ENCODE assay signal across 16 cellular contexts in genomic region chr18:8031496-8031895, GRCh38.
DNase-seq lines count a peak whose midpoint lies in the region; ATAC-seq and TF ChIP-seq lines count a peak whose summit lies in the region.
"Had no signal": no experiment of that assay in that cellular context is flagged by ENCODE, and none has a peak within 500 bp of the region (broad histone marks: within the 10 kb centered on the region; RNA-seq: fewer than 3 reads in every experiment).

No MANE protein-coding gene starts in this region.

- CTCF ChIA-PET in IMR-90 (lab: Yijun Ruan, JAX), result no interaction called here

- H3K4me2 ChIP-seq in IMR-90 (ENCODE audit: low read depth, low read length), result no peak overlapping the region
- H3K4me2 ChIP-seq: BLaER1 treated with 17β-estradiol and CSF1 and Interleukin-3, amounts not matched to agents 10 nM and 100 nM had no signal

- no peaks in the 10 kb centered on the region for H4K20me1 ChIP-seq in IMR-90 (ENCODE audit: insufficient read depth, low read length)
- H4K20me1 ChIP-seq: BLaER1 treated with 17β-estradiol and CSF1 and Interleukin-3, amounts not matched to agents 10 nM and 100 nM had no signal

- H3K79me1 ChIP-seq in IMR-90 (ENCODE audit: low read depth in 1 of 2, low read length in 2 of 2), result peaks cover 4% of the 10 kb centered on the region in 2 experiments; a peak in 2 of 4 replicates

- H3K9me3 Mint-ChIP-seq in nephron progenitor cell, result no peaks in the 10 kb centered on the region

- H3K4ac ChIP-seq in IMR-90 (ENCODE audit: low read depth, low read length), result no peak overlapping the region

- no TSS peak for BruUV-seq in IMR-90 (replicated peaks; lab: Mats Ljungman, UMichigan)

- no peak overlapping the region for H3K27ac ChIP-seq in IMR-90 (ENCODE audit: insufficient read depth, low read length)
- H3K27ac ChIP-seq: BLaER1 treated with 17β-estradiol and CSF1 and Interleukin-3, amounts not matched to agents 10 nM and 100 nM had no signal

- no peak overlapping the region for H2AK5ac ChIP-seq in IMR-90 (ENCODE audit: low read depth, low read length)

- H3K36me3 ChIP-seq in IMR-90 (ENCODE audit: control insufficient read depth, insufficient read depth, low read length), result no peaks in the 10 kb centered on the region
- H3K36me3 ChIP-seq: BLaER1 treated with 17β-estradiol and CSF1 and Interleukin-3, amounts not matched to agents 10 nM and 100 nM; HAP-1 had no signal

- H3K36me3 Mint-ChIP-seq in nephron progenitor cell (ENCODE audit: low read depth), result peaks cover 6% of the 10 kb centered on the region
- H3K36me3 Mint-ChIP-seq: CD4-positive, CD25-positive, alpha-beta regulatory T cell had no signal

- intact Hi-C loops in Right ventricle myocardium inferior (cut with DNase I), result no loop called here
- intact Hi-C loops in left cardiac atrium (cut with DNase I), result no loop called here
- intact Hi-C loops in IMR-90 (cut with micrococcal nuclease), result no loop called here

- dilution Hi-C loops in IMR-90 (cut with HindIII; ENCODE audit: low sequenced_read_pairs, unreplicated experiment), result no loop called here

- TF ChIP-seq POLR2A in IMR-90 (IDR thresholded peaks at IDR 0.05; ENCODE audit: low read depth, low read length), result no peak

- no CpG with 5 or more reads among the region's 3 CpGs for WGBS in IMR-90 (ENCODE audit: extremely low coverage in 2 of 2, insufficient read length in 1 of 2), 2 experiments

- H3K18ac ChIP-seq in IMR-90 (ENCODE audit: low read depth, low read length), result no peak overlapping the region

- TF ChIP-seq RAD21 in IMR-90 (IDR thresholded peaks at IDR 0.05; ENCODE audit: low read length), result no peak

- no peak overlapping the region for H2AK9ac ChIP-seq in IMR-90 (replicated peaks; ENCODE audit: low read depth, low read length, poor library complexity)

- no peak overlapping the region for H2BK15ac ChIP-seq in IMR-90 (ENCODE audit: low read depth, low read length)

- H3K4me3 ChIP-seq in IMR-90 (ENCODE audit: insufficient read depth, low read depth, low read length), result no peak overlapping the region
- H3K4me3 ChIP-seq: BLaER1 treated with 17β-estradiol and CSF1 and Interleukin-3, amounts not matched to agents 10 nM and 100 nM; GM12878; HAP-1 had no signal

- H3K4me3 Mint-ChIP-seq in nephron progenitor cell, result no peak overlapping the region

- H3K27me3 Mint-ChIP-seq in nephron progenitor cell (ENCODE audit: low read depth, poor library complexity), result peaks cover 10% of the 10 kb centered on the region
- H3K27me3 Mint-ChIP-seq: CD4-positive, CD25-positive, alpha-beta regulatory T cell had no signal

- no peak overlapping the region for H3K23ac ChIP-seq in IMR-90 (ENCODE audit: low read depth, low read length)

- TF ChIP-seq CTCF in IMR-90 (conservative IDR thresholded peaks at IDR 0.05; ENCODE audit: low read depth, low read length) (no peak), nephron progenitor cell (IDR thresholded peaks at IDR 0.05) (no peak)

- no peak overlapping the region for H4K5ac ChIP-seq in IMR-90 (ENCODE audit: low read depth, low read length)

- H2BK5ac ChIP-seq in IMR-90 (ENCODE audit: low read depth, low read length, poor library complexity, severe bottlenecking), result no peak overlapping the region

- no peak overlapping the region for H2BK20ac ChIP-seq in IMR-90 (ENCODE audit: low read depth, low read length)

- H3K4me1 ChIP-seq in IMR-90 (ENCODE audit: control insufficient read depth, insufficient read depth, low read length), result no peaks in the 10 kb centered on the region
- H3K4me1 ChIP-seq: BLaER1 treated with 17β-estradiol and CSF1 and Interleukin-3, amounts not matched to agents 10 nM and 100 nM; HAP-1 had no signal

- POLR2A ChIA-PET in IMR-90 (lab: Charles Lee; ENCODE audit: unreplicated experiment), result no interaction called here

- DNase-seq in Right ventricle myocardium inferior (ENCODE audit: missing footprints) (no peak), left cardiac atrium (no peak), IMR-90 (no peak), cerebellar cortex (ENCODE audit: low spot score) (peak; percentile 2), nephron progenitor cell (no peak), kidney glomerular epithelial cell (lab: John Stamatoyannopoulos, UW) (no peak), NOMO-1 (lab: John Stamatoyannopoulos, UW; ENCODE audit: unreplicated experiment in 2 of 2) (no peak)
- DNase-seq in stimulated activated naive CD8-positive, alpha-beta T cell treated with anti-CD3 and anti-CD28 coated beads, Interleukin-15, Interleukin-2, amounts not matched to agents 100 U/mL and 50 U/mL, for 24 hours, result no peak
- DNase-seq: 8988T; AML-193; CD4-positive, CD25-positive, alpha-beta regulatory T cell; DMS53; GOT3 had no signal

- no peak overlapping the region for H4K8ac ChIP-seq in IMR-90 (ENCODE audit: low read depth in 2 of 2, low read length in 2 of 2)

- H3K9me3 ChIP-seq in IMR-90 (ENCODE audit: control insufficient read depth, insufficient read depth, low read length), result 0 out of 2 replicates have a peak, but pooled peaks cover 1% of the 10 kb centered on the region
- H3K9me3 ChIP-seq: BLaER1 treated with 17β-estradiol and CSF1 and Interleukin-3, amounts not matched to agents 10 nM and 100 nM; HAP-1 had no signal

- 0 out of 2 replicates have a peak overlapping the region, but pooled peaks have one; percentile 53 for H3K14ac ChIP-seq in IMR-90 (replicated peaks; ENCODE audit: low read depth, low read length)

- H2BK120ac ChIP-seq in IMR-90 (ENCODE audit: low read depth, low read length), result no peak overlapping the region

- peak overlapping the region; percentile 50 for H3K27ac Mint-ChIP-seq in nephron progenitor cell
- H3K27ac Mint-ChIP-seq: CD4-positive, CD25-positive, alpha-beta regulatory T cell had no signal

- H3K56ac ChIP-seq in IMR-90 (ENCODE audit: extremely low read depth, insufficient read depth, low read length), result no peak overlapping the region

- ATAC-seq in Right ventricle myocardium inferior (peak; percentile 57), left cardiac atrium (no peak), IMR-90 (ENCODE audit: low read depth) (no peak)
- no peak for ATAC-seq in stimulated activated naive CD8-positive, alpha-beta T cell treated with anti-CD3 and anti-CD28 coated beads, Interleukin-15, Interleukin-2, amounts not matched to agents 100 U/mL and 50 U/mL, for 24 hours
- ATAC-seq: GM12878 had no signal

- no peak overlapping the region for H4K91ac ChIP-seq in IMR-90 (ENCODE audit: insufficient read depth, low read depth, low read length)

- peaks cover 8% of the 10 kb centered on the region; the same call in 1 of the 2 replicates for H3K9me1 ChIP-seq in IMR-90 (ENCODE audit: insufficient read depth, low read length)

- no peak overlapping the region for H2AFZ ChIP-seq in IMR-90 (replicated peaks; ENCODE audit: low read length, poor library complexity)

- H3K4me1 Mint-ChIP-seq in nephron progenitor cell, result peaks cover 15% of the 10 kb centered on the region
- H3K4me1 Mint-ChIP-seq: CD4-positive, CD25-positive, alpha-beta regulatory T cell had no signal

- no peaks in the 10 kb centered on the region for H3K27me3 ChIP-seq in IMR-90 (ENCODE audit: control insufficient read depth, insufficient read depth, low read length)
- H3K27me3 ChIP-seq: BLaER1 treated with 17β-estradiol and CSF1 and Interleukin-3, amounts not matched to agents 10 nM and 100 nM had no signal

- in situ Hi-C loops in IMR-90 (cut with MboI; ENCODE audit: low sequenced_read_pairs), result no loop called here

- no peak overlapping the region for H3K9ac ChIP-seq in IMR-90 (ENCODE audit: low read depth, low read length)
- H3K9ac ChIP-seq: BLaER1 treated with 17β-estradiol and CSF1 and Interleukin-3, amounts not matched to agents 10 nM and 100 nM had no signal

TF ChIP-seq in IMR-90, 13 proteins besides CTCF, POLR2A, EP300 and RAD21:
- TF ChIP-seq CEBPB (IDR thresholded peaks at IDR 0.05; ENCODE audit: low read depth, low read length) (no peak), MXI1 (IDR thresholded peaks at IDR 0.05; ENCODE audit: borderline replicate concordance, low read depth, low read length) (no peak)
